ENCODE assay signal across 8 cellular contexts in genomic region chr17:68020451-68020779, GRCh38. TPM values are rescaled to one million over a fixed set of nuclear protein-coding genes. Genes with fewer than 3 reads are reported as not detected.
DNase-seq lines count a peak whose midpoint lies in the region; ATAC-seq and TF ChIP-seq lines count a peak whose summit lies in the region.

No MANE protein-coding gene starts in this region.

- H3K27me3 ChIP-seq in heart left ventricle (no peaks in the 10 kb centered on the region), Peyer's patch (no peaks in the 10 kb centered on the region), esophagus (ENCODE audit: control insufficient read depth in 1 of 2, insufficient read depth in 2 of 2, low read length in 2 of 2) (no peaks in the 10 kb centered on the region), neural progenitor cell (no peaks in the 10 kb centered on the region)

- H3K27me3 Mint-ChIP-seq in neural progenitor cell (ENCODE audit: insufficient read depth, low read depth), result peaks cover 17% of the 10 kb centered on the region

- H3F3A ChIP-seq in neural progenitor cell (ENCODE audit: low read depth), result peaks cover 12% of the 10 kb centered on the region

- H3K4me1 ChIP-seq in heart left ventricle (peaks cover 0 to 7% (median 5%) of the 10 kb centered on the region in 12 donors), Peyer's patch (peaks cover 0 to 5% (median 3%) of the 10 kb centered on the region in 4 donors), esophagus (ENCODE audit: control insufficient read depth in 2 of 2, insufficient read depth in 2 of 2, low read length in 1 of 2) (no peaks in the 10 kb centered on the region), neural progenitor cell (no peaks in the 10 kb centered on the region)

- WGBS in heart left ventricle, 4 donors, result 2 to 7% (median 2%) methylated on average over 10 of the region's 10 CpGs
- 1 to 3% methylated on average over 10 of the region's 10 CpGs for WGBS in esophagus, 2 donors

- H3K36me3 Mint-ChIP-seq in neural progenitor cell, result peaks cover 4% of the 10 kb centered on the region

- peak overlapping the region; percentile 86 for H3K4me3 Mint-ChIP-seq in neural progenitor cell

- H3K4me1 Mint-ChIP-seq in neural progenitor cell, result peaks cover 23% of the 10 kb centered on the region

- no peaks in the 10 kb centered on the region for H3K79me2 ChIP-seq in neural progenitor cell (ENCODE audit: low read depth)

- no peak for TF ChIP-seq POLR2A in heart left ventricle (IDR thresholded peaks at IDR 0.05)
- no peak for TF ChIP-seq POLR2A in Peyer's patch (IDR thresholded peaks at IDR 0.05)

- H3K27ac ChIP-seq in heart left ventricle (peak overlapping the region; percentile 68 to 92 (median 90)), Peyer's patch (peak overlapping the region; percentile 81 to 83 (median 82)), esophagus (ENCODE audit: low read depth in 2 of 2, low read length in 1 of 2) (peak overlapping the region; percentile 71 to 91), neural progenitor cell (no peak overlapping the region)

- H3K36me3 ChIP-seq in heart left ventricle (no peaks in the 10 kb centered on the region), Peyer's patch (no peaks in the 10 kb centered on the region), esophagus (ENCODE audit: control insufficient read depth in 2 of 2, insufficient read depth in 2 of 2, low read length in 1 of 2) (no peaks in the 10 kb centered on the region), neural progenitor cell (no peaks in the 10 kb centered on the region)

- TF ChIP-seq CTCF in heart left ventricle (IDR thresholded peaks at IDR 0.05) (no peak), Peyer's patch (IDR thresholded peaks at IDR 0.05) (no peak), neural progenitor cell (IDR thresholded peaks at IDR 0.05) (no peak)

- H2AFZ ChIP-seq in neural progenitor cell (replicated peaks), result peak overlapping the region; percentile 85

- DNase-seq in heart left ventricle, result no peak
- no peak for DNase-seq in left ventricle myocardium superior
- DNase-seq in Peyer's patch, result no peak
- DNase-seq in neural progenitor cell (ENCODE audit: low spot score), result no peak
- DNase-seq in NCI-H1436 treated with DMSO at 0.1 percent for 48 hours (lab: John Stamatoyannopoulos, UW), result no peak

- H3K27ac Mint-ChIP-seq in neural progenitor cell, result peak overlapping the region; percentile 81

- ATAC-seq in heart left ventricle, result peak in 1 of 4 donors; percentile 15
- no peak for ATAC-seq in left ventricle myocardium superior
- ATAC-seq in GM21528 (IDR thresholded peaks at IDR 0.05; ENCODE audit: low FRiP score, unreplicated experiment), result no peak
- no peak for ATAC-seq in GM18909 (IDR thresholded peaks at IDR 0.05; ENCODE audit: poor library complexity, unreplicated experiment)

- H3K9ac ChIP-seq in neural progenitor cell, result peak overlapping the region; percentile 12

- intact Hi-C loops in heart left ventricle (cut with DNase I) (loop anchor here in 1 of 10 donors (2.0 kb wide), 1 partner anchor 28 kb away; no protein-coding TSS in a partner anchor), left ventricle myocardium superior (cut with micrococcal nuclease) (no loop called here)

- H3K9me3 ChIP-seq in heart left ventricle (no peaks in the 10 kb centered on the region), Peyer's patch (no peaks in the 10 kb centered on the region), esophagus (ENCODE audit: control insufficient read depth in 2 of 2, insufficient read depth in 1 of 2, low read depth in 1 of 2, low read length in 1 of 2) (no peaks in the 10 kb centered on the region), neural progenitor cell (ENCODE audit: low read depth) (no peaks in the 10 kb centered on the region)

- H4K20me1 ChIP-seq in neural progenitor cell (ENCODE audit: low read depth), result no peaks in the 10 kb centered on the region

- peak overlapping the region; percentile 73 for H3K4me2 ChIP-seq in neural progenitor cell

- H3K9me3 Mint-ChIP-seq in neural progenitor cell, result peaks cover 10% of the 10 kb centered on the region

- H3K4me3 ChIP-seq in heart left ventricle, result peak overlapping the region; percentile 43 to 77 (median 65)
- H3K4me3 ChIP-seq in Peyer's patch, result peak overlapping the region; percentile 52 to 71 (median 62)
- H3K4me3 ChIP-seq in esophagus (ENCODE audit: low read depth in 1 of 2, low read length in 2 of 2), result peak overlapping the region; percentile 53 to 65
- H3K4me3 ChIP-seq in neural progenitor cell, result peak overlapping the region; percentile 51

RNA-seq across cellular contexts. Expression of gene KPNA2, which starts 15.1 kb away (rescaled TPM):
- 10 to 100 TPM; 12.6 to 50.7 (median 20.4) TPM for total RNA-seq in heart left ventricle
- polyA plus RNA-seq in heart left ventricle, result 10 to 100 TPM; 10.6 to 37.9 TPM
- total RNA-seq in left ventricle myocardium superior, result 21.3 TPM
- total RNA-seq in Peyer's patch, result 10 to 100 TPM; 11.7 to 21.5 (median 15.2) TPM
- 10 to 100 TPM; 16.1 to 49.4 TPM for polyA plus RNA-seq in esophagus
- 480 and 549 TPM in 2 replicates for total RNA-seq in neural progenitor cell (ENCODE audit: low replicate concordance)

RNA-seq across cellular contexts. Expression of gene C17orf58, which starts 24.1 kb away (rescaled TPM):
- total RNA-seq in heart left ventricle, result 10 to 100 TPM in 1 of 9 donors, 1 to 10 TPM in 8; 4.1 to 11.8 (median 5.3) TPM
- 1 to 10 TPM; 6.8 to 7.2 TPM for polyA plus RNA-seq in heart left ventricle
- 5.0 TPM for total RNA-seq in left ventricle myocardium superior
- total RNA-seq in Peyer's patch, result 10 to 100 TPM in 2 of 4 donors, 1 to 10 TPM in 2; 5.0 to 13.0 (median 9.5) TPM
- 1 to 10 TPM; 7.5 to 8.6 TPM for polyA plus RNA-seq in esophagus
- 34.3 and 43.9 TPM in 2 replicates for total RNA-seq in neural progenitor cell (ENCODE audit: low replicate concordance)
